Comparison of ENCODE assay signal across 15 cellular contexts in the genomic region with DNA sequence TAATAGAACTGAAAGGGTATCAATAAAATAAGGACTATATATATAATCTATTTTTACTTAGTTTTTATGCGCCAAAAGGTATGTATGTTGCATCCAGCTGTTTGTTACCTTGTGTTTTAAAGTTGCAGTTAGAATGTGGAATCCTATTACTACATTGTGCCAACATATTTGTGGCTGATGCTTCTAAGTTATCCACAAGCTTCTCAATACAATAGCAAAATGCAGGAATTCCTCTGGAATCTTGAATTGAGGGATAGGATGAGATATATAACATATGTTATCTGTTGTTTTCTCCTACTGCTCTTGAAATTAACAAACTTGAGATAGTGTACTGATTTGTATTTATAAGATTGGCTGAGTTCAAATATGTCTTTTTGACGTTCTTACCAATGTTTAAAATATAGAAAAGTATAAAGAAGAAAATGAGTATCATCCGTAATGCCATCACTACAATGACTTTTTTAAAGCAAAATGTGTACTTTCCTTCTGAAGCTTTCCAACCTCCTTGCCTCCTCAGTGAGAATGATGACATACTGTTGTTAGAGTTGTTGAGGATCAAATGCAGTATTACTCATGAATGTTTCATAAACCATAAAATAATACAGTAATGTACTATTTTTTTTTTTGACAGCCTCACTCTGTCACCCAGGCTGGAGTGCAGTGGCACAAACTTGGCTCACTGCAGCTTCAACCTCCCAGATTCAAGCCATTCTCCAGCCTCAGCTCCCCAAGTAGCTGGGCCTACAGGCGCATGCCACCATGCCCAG. TPM values are rescaled to one million over a fixed set of nuclear protein-coding genes. Genes with fewer than 3 reads are reported as not detected.
DNase-seq lines count a peak whose midpoint lies in the region; ATAC-seq and TF ChIP-seq lines count a peak whose summit lies in the region.
"Had no signal": no experiment of that assay in that cellular context is flagged by ENCODE, and none has a peak within 500 bp of the region (broad histone marks: within the 10 kb centered on the region; RNA-seq: fewer than 3 reads in every experiment).

No MANE protein-coding gene starts in this region.

- WGBS in smooth muscle cell (ENCODE audit: low lambda C conversion rate) = 95% methylated on average over 4 of the region's 4 CpGs

- ATAC-seq in activated CD8-positive, alpha-beta T cell treated with anti-CD3 and anti-CD28 coated beads for 36 hours = peak; percentile 41
- ATAC-seq in activated CD8-positive, alpha-beta T cell treated with anti-CD3 and anti-CD28 coated beads, Interleukin-2, amount 10 ng/mL, durations not matched to agents 7 days and 5 days = no peak
- ATAC-seq in esophagus mucosa (peak; percentile 60), GM21825 (IDR thresholded peaks at IDR 0.05; ENCODE audit: unreplicated experiment) (no peak)

- H3K4me2 ChIP-seq in smooth muscle cell = peak overlapping the region; percentile 50

- H3K27ac Mint-ChIP-seq in activated CD8-positive, alpha-beta T cell treated with anti-CD3 and anti-CD28 coated beads for 36 hours = peak overlapping the region; percentile 76
- no peak overlapping the region for H3K27ac Mint-ChIP-seq in activated CD8-positive, alpha-beta T cell treated with anti-CD3 and anti-CD28 coated beads, Interleukin-2, amount 10 ng/mL, durations not matched to agents 7 days and 5 days
- H3K27ac Mint-ChIP-seq: activated B cell treated with CpG ODN at 0.5 μM for 24 hours had no signal

- no peak for DNase-seq in activated CD8-positive, alpha-beta T cell treated with anti-CD3 and anti-CD28 coated beads for 36 hours
- no peak for DNase-seq in activated CD8-positive, alpha-beta T cell treated with anti-CD3 and anti-CD28 coated beads, Interleukin-2, amount 10 ng/mL, durations not matched to agents 7 days and 5 days
- DNase-seq in RWPE1 (ENCODE audit: low spot score) (no peak), smooth muscle cell (lab: John Stamatoyannopoulos, UW; ENCODE audit: unreplicated experiment) (no peak), mesenteric fat pad (ENCODE audit: low spot score) (no peak), amygdala (lab: John Stamatoyannopoulos, UW) (no peak)
- DNase-seq: activated B cell treated with CpG ODN at 0.5 μM for 24 hours; aorta; Kasumi-1; NCI-H226; SHP77; stimulated activated CD4-positive, alpha-beta T cell treated with anti-CD3 and anti-CD28 coated beads, Interleukin-15, amount 100 ng/mL, for 24 hours had no signal

- H3K4me3 ChIP-seq in smooth muscle cell = no peak overlapping the region
- H3K4me3 ChIP-seq: HAP-1 had no signal

- no peaks in the 10 kb centered on the region for H3K27me3 ChIP-seq in smooth muscle cell (ENCODE audit: low read depth)

- H3K36me3 ChIP-seq in smooth muscle cell (ENCODE audit: low read depth) = no peaks in the 10 kb centered on the region
- H3K36me3 ChIP-seq: HAP-1 had no signal

- peaks cover 67% of the 10 kb centered on the region for H3K36me3 Mint-ChIP-seq in activated CD8-positive, alpha-beta T cell treated with anti-CD3 and anti-CD28 coated beads for 36 hours (ENCODE audit: low read depth)
- H3K36me3 Mint-ChIP-seq in activated CD8-positive, alpha-beta T cell treated with anti-CD3 and anti-CD28 coated beads, Interleukin-2, amount 10 ng/mL, durations not matched to agents 7 days and 5 days (ENCODE audit: low read depth) = peaks cover 80% of the 10 kb centered on the region

- peaks cover 100% of the 10 kb centered on the region for H3K79me2 ChIP-seq in smooth muscle cell (ENCODE audit: low read depth)

- TF ChIP-seq CTCF in activated CD8-positive, alpha-beta T cell treated with anti-CD3 and anti-CD28 coated beads for 36 hours (IDR thresholded peaks at IDR 0.05) = no peak
- no peak for TF ChIP-seq CTCF in RWPE1 (conservative IDR thresholded peaks at IDR 0.05; ENCODE audit: low read depth)
- TF ChIP-seq CTCF in smooth muscle cell (IDR thresholded peaks at IDR 0.05; ENCODE audit: borderline replicate concordance, insufficient read depth, poor library complexity, severe bottlenecking) = no peak

- no peaks in the 10 kb centered on the region for H3K9me3 Mint-ChIP-seq in activated CD8-positive, alpha-beta T cell treated with anti-CD3 and anti-CD28 coated beads for 36 hours
- H3K9me3 Mint-ChIP-seq in activated CD8-positive, alpha-beta T cell treated with anti-CD3 and anti-CD28 coated beads, Interleukin-2, amount 10 ng/mL, durations not matched to agents 7 days and 5 days (ENCODE audit: insufficient read depth) = peaks cover 4% of the 10 kb centered on the region
- H3K9me3 Mint-ChIP-seq: activated B cell treated with CpG ODN at 0.5 μM for 24 hours had no signal

- H4K20me1 ChIP-seq in smooth muscle cell (ENCODE audit: low read depth) = peaks cover 100% of the 10 kb centered on the region

- no peaks in the 10 kb centered on the region for H3K27me3 Mint-ChIP-seq in activated CD8-positive, alpha-beta T cell treated with anti-CD3 and anti-CD28 coated beads for 36 hours
- no peaks in the 10 kb centered on the region for H3K27me3 Mint-ChIP-seq in activated CD8-positive, alpha-beta T cell treated with anti-CD3 and anti-CD28 coated beads, Interleukin-2, amount 10 ng/mL, durations not matched to agents 7 days and 5 days (ENCODE audit: low read depth)
- H3K27me3 Mint-ChIP-seq: activated B cell treated with CpG ODN at 0.5 μM for 24 hours had no signal

- H3K4me1 ChIP-seq in smooth muscle cell (ENCODE audit: low read depth) = peaks cover 62% of the 10 kb centered on the region

- peaks cover 72% of the 10 kb centered on the region for H3K4me1 Mint-ChIP-seq in activated CD8-positive, alpha-beta T cell treated with anti-CD3 and anti-CD28 coated beads for 36 hours (ENCODE audit: low read depth)
- H3K4me1 Mint-ChIP-seq in activated CD8-positive, alpha-beta T cell treated with anti-CD3 and anti-CD28 coated beads, Interleukin-2, amount 10 ng/mL, durations not matched to agents 7 days and 5 days (ENCODE audit: low read depth) = peaks cover 78% of the 10 kb centered on the region

- H3F3A ChIP-seq in smooth muscle cell (ENCODE audit: low read depth) = peaks cover 33% of the 10 kb centered on the region

- POLR2A ChIA-PET in activated CD8-positive, alpha-beta T cell treated with anti-CD3 and anti-CD28 coated beads for 36 hours (lab: Charles Lee) = interaction anchor here (0.6 to 5.8 kb wide), 6 partner anchors 10 to 558 kb away, joined by 3 to 33 read pairs (median 4); no protein-coding TSS in a partner anchor
- POLR2A ChIA-PET in activated CD8-positive, alpha-beta T cell treated with anti-CD3 and anti-CD28 coated beads, Interleukin-2, amount 10 ng/mL, durations not matched to agents 7 days and 5 days (lab: Charles Lee) = no interaction called here
- POLR2A ChIA-PET in RWPE1 (lab: Yijun Ruan, JAX; ENCODE audit: low non-redundant PET) = interaction anchor here (0.6 kb wide), 1 partner anchor 621 kb away, joined by 3 read pairs; no protein-coding TSS in a partner anchor

- CTCF ChIA-PET in activated CD8-positive, alpha-beta T cell treated with anti-CD3 and anti-CD28 coated beads for 36 hours (lab: Charles Lee) = interaction anchor here (1.0 to 1.5 kb wide), 4 partner anchors 12 to 261 kb away, joined by 3 to 6 read pairs (median 4); no protein-coding TSS in a partner anchor
- CTCF ChIA-PET in activated CD8-positive, alpha-beta T cell treated with anti-CD3 and anti-CD28 coated beads, Interleukin-2, amount 10 ng/mL, durations not matched to agents 7 days and 5 days (lab: Charles Lee) = interaction anchor here (2.5 kb wide), 1 partner anchor 258 kb away, joined by 8 read pairs; no protein-coding TSS in a partner anchor
- CTCF ChIA-PET in RWPE1 (lab: Yijun Ruan, JAX) = interaction anchor here (0.6 kb wide), 1 partner anchor 800 kb away, joined by 3 read pairs; no protein-coding TSS in a partner anchor

- peak overlapping the region; percentile 40 for H3K4me3 Mint-ChIP-seq in activated CD8-positive, alpha-beta T cell treated with anti-CD3 and anti-CD28 coated beads for 36 hours
- H3K4me3 Mint-ChIP-seq in activated CD8-positive, alpha-beta T cell treated with anti-CD3 and anti-CD28 coated beads, Interleukin-2, amount 10 ng/mL, durations not matched to agents 7 days and 5 days = no peak overlapping the region
- H3K4me3 Mint-ChIP-seq: activated B cell treated with CpG ODN at 0.5 μM for 24 hours had no signal

- H2AFZ ChIP-seq in smooth muscle cell (ENCODE audit: low read depth) = no peak overlapping the region

- intact Hi-C loops in activated CD8-positive, alpha-beta T cell treated with anti-CD3 and anti-CD28 coated beads for 36 hours (cut with micrococcal nuclease) = loop anchor here (10.0 kb wide), 1 partner anchor 253 kb away; no protein-coding TSS in a partner anchor

- H3K27ac ChIP-seq in RWPE1 (peak overlapping the region; percentile 28; the same call in 1 of the 2 replicates), smooth muscle cell (ENCODE audit: low read depth) (peak overlapping the region; percentile 52)

- no peaks in the 10 kb centered on the region for H3K9me3 ChIP-seq in smooth muscle cell (replicated peaks; ENCODE audit: low read depth)
- H3K9me3 ChIP-seq: HAP-1 had no signal

- H3K9ac ChIP-seq in smooth muscle cell (ENCODE audit: low read depth) = no peak overlapping the region

RNA-seq across cellular contexts. Expression of a gene that starts 6.6 kb away (rescaled TPM):
- 100 to 1,000 TPM; 187 to 192 TPM for total RNA-seq in activated CD8-positive, alpha-beta T cell treated with anti-CD3 and anti-CD28 coated beads for 36 hours
- total RNA-seq in activated CD8-positive, alpha-beta T cell treated with anti-CD3 and anti-CD28 coated beads, Interleukin-2, amount 10 ng/mL, durations not matched to agents 7 days and 5 days = 100 to 1,000 TPM; 256 to 268 TPM
- total RNA-seq in esophagus mucosa (87.6 TPM), smooth muscle cell (275 and 313 TPM in 2 replicates), mesenteric fat pad (323 TPM)
- polyA plus RNA-seq in smooth muscle cell = 236 and 242 TPM in 2 replicates

Comparison
In these comparisons a context has a peak if more than half of its experiments do, and no peak if none do; other contexts are left out.
1. ATAC-seq: peak in activated CD8-positive, alpha-beta T cell treated with anti-CD3 and anti-CD28 coated beads for 36 hours (single experiment) and esophagus mucosa (single experiment); none in activated CD8-positive, alpha-beta T cell treated with anti-CD3 and anti-CD28 coated beads, Interleukin-2, amount 10 ng/mL, durations not matched to agents 7 days and 5 days (single experiment) and GM21825 (single experiment).